In the genomic region with DNA sequence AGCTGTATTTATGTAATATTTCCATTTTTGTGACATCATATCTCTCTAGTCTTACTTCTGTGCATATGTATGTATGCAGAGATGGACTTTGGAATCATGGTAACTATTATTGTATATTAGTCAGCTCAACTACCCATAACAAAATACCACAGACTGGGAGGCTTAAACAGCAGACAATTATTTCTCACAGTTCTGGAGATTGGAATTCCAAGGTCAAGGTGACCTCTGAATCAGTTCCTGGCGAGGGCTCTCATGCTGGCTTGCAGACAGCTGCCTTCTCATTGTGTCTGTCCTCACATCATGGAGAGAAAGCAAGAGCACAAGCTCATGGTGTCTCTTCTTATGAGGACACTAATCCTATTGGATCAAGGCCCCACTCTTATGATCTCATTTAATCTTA, we compare ENCODE assay signal across 30 cellular contexts.
A peak's percentile ranks its signal among the peaks of the same experiment; 100 is the strongest.
DNase-seq lines count a peak whose midpoint lies in the region; ATAC-seq, FAIRE-seq and TF ChIP-seq lines count a peak whose summit lies in the region.
"Had no signal": no experiment of that assay in that cellular context is flagged by ENCODE, and none has a peak within 500 bp of the region (broad histone marks: within the 10 kb centered on the region; RNA-seq: fewer than 3 reads in every experiment).

No MANE protein-coding gene starts in this region.

- H3K36me3 ChIP-seq in tibial nerve: no peaks in the 10 kb centered on the region
- H3K36me3 ChIP-seq: left lung, spleen had no signal

- no peak overlapping the region for H3K27ac ChIP-seq in tibial nerve
- H3K27ac ChIP-seq: left lung, PC-9, testis had no signal

- in situ Hi-C loops in ACHN (cut with HindIII; ENCODE audit: low pct_ligation_motif_present, low pct_unique_long_range_greater_than_20kb, low sequenced_read_pairs): no loop called here

- no peak for TF ChIP-seq POLR2A in tibial nerve (IDR thresholded peaks at IDR 0.05)

- 20 to 33% methylated on average over 1 of the region's 1 CpG for WGBS in tibial nerve, 2 donors

- no peaks in the 10 kb centered on the region for H3K4me1 ChIP-seq in tibial nerve
- H3K4me1 ChIP-seq: testis had no signal

- no peaks in the 10 kb centered on the region for H3K27me3 ChIP-seq in tibial nerve
- H3K27me3 ChIP-seq: testis had no signal

- TF ChIP-seq CTCF in fibroblast of villous mesenchyme (IDR thresholded peaks at IDR 0.05; ENCODE audit: insufficient read depth, low read depth, low read length) (no peak), tibial nerve (IDR thresholded peaks at IDR 0.05) (no peak)

- no peak for TF ChIP-seq EP300 in tibial nerve (IDR thresholded peaks at IDR 0.05)

- peak; percentile 15 for DNase-seq in ACHN
- DNase-seq in GM04503 (ENCODE audit: low read depth): peak; percentile 67
- DNase-seq in SW480 (ENCODE audit: low spot score): peak; percentile 72
- peak; percentile 23 for DNase-seq in fibroblast of villous mesenchyme (ENCODE audit: low read depth)
- DNase-seq in GM19239 (ENCODE audit: insufficient read length, low spot score): no peak
- DNase-seq in tibial nerve (ENCODE audit: low spot score in 2 of 2): no peak
- no peak for DNase-seq in C1 segment of cervical spinal cord (lab: John Stamatoyannopoulos, UW)
- DNase-seq: activated CD4-positive, alpha-beta memory T cell treated with anti-CD3 and anti-CD28 coated beads for 36 hours; activated CD4-positive, CD25-positive, alpha-beta regulatory T cell treated with anti-CD3 and anti-CD28 coated beads, Interleukin-2, amount 50 U/mL, for 72 hours; activated naive CD4-positive, alpha-beta T cell treated with anti-CD3 and anti-CD28 coated beads for 36 hours; GDM1; glutamatergic neuron; KG1; left lung; mesenchymal stem cell; MM.1S; NCI-H1105 treated with DMSO at 0.1 percent for 48 hours; NCI-H187 treated with DMSO at 0.1 percent for 48 hours; NCI-H524; posterior cingulate gyrus; right cardiac atrium; SHP77 treated with DMSO at 0.1 percent for 48 hours; spleen; stimulated activated CD4-positive, alpha-beta T cell treated with anti-CD3 and anti-CD28 coated beads, Interleukin-2, amount 100 ng/mL, for 24 hours; stimulated activated CD8-positive, alpha-beta memory T cell treated with anti-CD3 and anti-CD28 coated beads, Interleukin-4, amount 100 ng/mL, for 48 hours; testis had no signal

- ATAC-seq in HG03025 (IDR thresholded peaks at IDR 0.05; ENCODE audit: low FRiP score, unreplicated experiment): no peak
- ATAC-seq: left lung, right cardiac atrium had no signal

- no peaks in the 10 kb centered on the region for H3K9me3 ChIP-seq in tibial nerve
- H3K9me3 ChIP-seq: left lung, spleen, testis had no signal

- no peak overlapping the region for H3K4me3 ChIP-seq in fibroblast of villous mesenchyme (ENCODE audit: low read depth, low read length)
- no peak overlapping the region for H3K4me3 ChIP-seq in tibial nerve
- H3K4me3 ChIP-seq: left lung, PC-9, spleen, testis had no signal

- FAIRE-seq in GM19239 (lab: Jason Lieb, UNC): no peak
- FAIRE-seq: H1, islet of Langerhans had no signal

Comparison
In these comparisons a context has a peak if more than half of its experiments do, and no peak if none do; other contexts are left out.
1. DNase-seq: peak in ACHN (single experiment), GM04503 (single experiment), SW480 (single experiment) and fibroblast of villous mesenchyme (single experiment); none in GM19239 (single experiment), tibial nerve (0 of 2) and C1 segment of cervical spinal cord (0 of 14).